Comparison of ENCODE assay signal across 8 cellular contexts in genomic region chr11:64165842-64166635, GRCh38. TPM values are rescaled to one million over a fixed set of nuclear protein-coding genes. Genes with fewer than 3 reads are reported as not detected.
DNase-seq lines count a peak whose midpoint lies in the region; ATAC-seq and TF ChIP-seq lines count a peak whose summit lies in the region.

Gene MACROD1 (minus strand): TSS chr11:64166113. CDS start chr11:64165994, 119 bp downstream.

- peak within 1 kb of the TSS; percentile 80 to 86 for H3K27ac ChIP-seq in lung (ENCODE audit: low read depth in 1 of 2, low read length in 1 of 2)

- H3K27me3 Mint-ChIP-seq in activated CD4-positive, alpha-beta memory T cell treated with anti-CD3 and anti-CD28 coated beads, Interleukin-2, amount 10 ng/mL, durations not matched to agents 7 days and 5 days: no peaks in the 10 kb centered on the region

- peak within 1 kb of the TSS; percentile 84 for H3K4me3 Mint-ChIP-seq in activated CD4-positive, alpha-beta memory T cell treated with anti-CD3 and anti-CD28 coated beads, Interleukin-2, amount 10 ng/mL, durations not matched to agents 7 days and 5 days

- H3K9me3 ChIP-seq in lung (ENCODE audit: control insufficient read depth in 2 of 2, insufficient read depth in 1 of 2, low read length in 1 of 2): no peaks in the 10 kb centered on the region

- H3K4me3 ChIP-seq in AG10803 (ENCODE audit: low read length) (peak within 1 kb of the TSS; percentile 66), lung (peak within 1 kb of the TSS; percentile 81)

- no peaks in the 10 kb centered on the region for H3K27me3 ChIP-seq in lung (ENCODE audit: control insufficient read depth, insufficient read depth)

- H3K27ac Mint-ChIP-seq in activated CD4-positive, alpha-beta memory T cell treated with anti-CD3 and anti-CD28 coated beads, Interleukin-2, amount 10 ng/mL, durations not matched to agents 7 days and 5 days: no peak within 1 kb of the TSS

- POLR2A ChIA-PET in activated CD4-positive, alpha-beta memory T cell treated with anti-CD3 and anti-CD28 coated beads, Interleukin-2, amount 10 ng/mL, durations not matched to agents 7 days and 5 days (lab: Charles Lee): interaction anchor here (0.8 to 6.3 kb wide), 10 partner anchors 12 to 1325 kb away, joined by 3 to 51 read pairs (median 3); partner anchors contain the start of genes FERMT3 and STIP1

- H3K36me3 Mint-ChIP-seq in activated CD4-positive, alpha-beta memory T cell treated with anti-CD3 and anti-CD28 coated beads, Interleukin-2, amount 10 ng/mL, durations not matched to agents 7 days and 5 days (ENCODE audit: low read depth): no peaks in the 10 kb centered on the region

- no peaks in the 10 kb centered on the region for H3K9me3 Mint-ChIP-seq in activated CD4-positive, alpha-beta memory T cell treated with anti-CD3 and anti-CD28 coated beads, Interleukin-2, amount 10 ng/mL, durations not matched to agents 7 days and 5 days

- H3K4me1 ChIP-seq in lung (ENCODE audit: control insufficient read depth in 2 of 2, insufficient read depth in 2 of 2, low read length in 2 of 2): peaks cover 0 to 12% of the 10 kb centered on the region in 2 donors

- TF ChIP-seq CTCF in AG10803 (conservative IDR thresholded peaks at IDR 0.05; ENCODE audit: low read length): no peak
- TF ChIP-seq CTCF in lung (IDR thresholded peaks at IDR 0.05; ENCODE audit: control extremely low read depth, extremely low read depth): no peak

- WGBS in lung, 2 donors: 1% methylated on average over 62 to 92 of the region's 92 CpGs

- ATAC-seq in HG03460 (IDR thresholded peaks at IDR 0.05; ENCODE audit: unreplicated experiment) (peak; percentile 54), lung (ENCODE audit: insufficient read depth, low FRiP score) (peak; percentile 85)

- CTCF ChIA-PET in activated CD4-positive, alpha-beta memory T cell treated with anti-CD3 and anti-CD28 coated beads, Interleukin-2, amount 10 ng/mL, durations not matched to agents 7 days and 5 days (lab: Charles Lee): interaction anchor here (0.9 to 1.7 kb wide), 5 partner anchors 13 to 41 kb away, joined by 3 to 5 read pairs (median 4); partner anchors contain the start of gene FERMT3

- H3K4me1 Mint-ChIP-seq in activated CD4-positive, alpha-beta memory T cell treated with anti-CD3 and anti-CD28 coated beads, Interleukin-2, amount 10 ng/mL, durations not matched to agents 7 days and 5 days: peaks cover 10% of the 10 kb centered on the region

- H3K36me3 ChIP-seq in lung (ENCODE audit: control insufficient read depth in 2 of 2, insufficient read depth in 2 of 2, low read length in 2 of 2): no peaks in the 10 kb centered on the region

- DNase-seq in AG10803 (ENCODE audit: low read depth): peak; percentile 76
- peak; percentile 78 for DNase-seq in GM19238 (ENCODE audit: insufficient read length, low spot score)
- DNase-seq in NCI-H748 (lab: John Stamatoyannopoulos, UW; ENCODE audit: unreplicated experiment): peak; percentile 90
- DNase-seq in activated CD4-positive, alpha-beta memory T cell treated with anti-CD3 and anti-CD28 coated beads, Interleukin-2, amount 10 ng/mL, durations not matched to agents 7 days and 5 days: peak; percentile 84
- DNase-seq in effector CD4-positive, alpha-beta T cell: peak; percentile 73
- peak; percentile 88 for DNase-seq in lung (ENCODE audit: low spot score)
- DNase-seq in stimulated activated CD4-positive, alpha-beta T cell treated with anti-CD3 and anti-CD28 coated beads, TNF-alpha, amount 100 ng/mL, for 4 hours (ENCODE audit: low read depth in 3 of 3): peak; percentile 68 to 79 (median 77)

RNA-seq across cellular contexts. Expression of gene MACROD1, which starts in this region (rescaled TPM):
- 1 to 10 TPM; 8.8 to 9.1 TPM for total RNA-seq in activated CD4-positive, alpha-beta memory T cell treated with anti-CD3 and anti-CD28 coated beads, Interleukin-2, amount 10 ng/mL, durations not matched to agents 7 days and 5 days
- 10 to 100 TPM; 13.6 to 24.5 TPM for total RNA-seq in lung
- polyA plus RNA-seq in lung: 10 to 100 TPM in 1 of 2 donors, 1 to 10 TPM in 1; 9.9 to 70.0 TPM

Comparison
In these comparisons a context has a peak if more than half of its experiments do, and no peak if none do; other contexts are left out.
1. Peak in every context shown above with its lines: DNase-seq, ATAC-seq, H3K4me3 ChIP-seq and H3K27ac ChIP-seq.